33 cellular contexts compared by ENCODE assay signal in genomic region chr4:180726611-180727010, GRCh38.
"Had no signal": no experiment of that assay in that cellular context is flagged by ENCODE, and none has a peak within 500 bp of the region (broad histone marks: within the 10 kb centered on the region; RNA-seq: fewer than 3 reads in every experiment).

No MANE protein-coding gene starts in this region.

- H3K36me3 ChIP-seq: adrenal gland, ascending aorta, brain microvascular endothelial cell, breast epithelium, cardiac muscle cell had no signal

- FAIRE-seq: astrocyte, bronchial epithelial cell had no signal

- H3K4me1 ChIP-seq: adrenal gland, ascending aorta, body of pancreas, breast epithelium had no signal

- ATAC-seq: activated naive CD4-positive, alpha-beta T cell treated with anti-CD3 and anti-CD28 coated beads, Interleukin-2, amount 50 U/mL, for 72 hours; activated naive CD8-positive, alpha-beta T cell treated with anti-CD3 and anti-CD28 coated beads, Interleukin-2, amount 50 U/mL, for 24 hours; activated T-cell treated with anti-CD3 and anti-CD28 coated beads, Interleukin-2, amount 50 U/mL, for 4 hours; activated T-cell treated with anti-CD3 and anti-CD28 coated beads, Interleukin-2, amount 50 U/mL, for 72 hours; activated T-helper 17 cell treated with anti-CD3 and anti-CD28 coated beads, Interleukin-2, amount 50 U/mL, for 72 hours; body of pancreas had no signal

- H3K9me3 ChIP-seq: body of pancreas, breast epithelium had no signal

- H3K4me3 ChIP-seq: adrenal gland, ascending aorta, body of pancreas, breast epithelium, cardiac muscle cell had no signal

- H3K27me3 ChIP-seq: adrenal gland, ascending aorta, body of pancreas, brain microvascular endothelial cell, breast epithelium, cardiac muscle cell had no signal

- DNase-seq: activated effector memory CD4-positive, alpha-beta T cell treated with anti-CD3 and anti-CD28 coated beads, Interleukin-2, amount 50 U/mL, for 16 hours; activated effector memory CD4-positive, alpha-beta T cell treated with Interleukin-2 at 50 U/mL for 16 hours; activated gamma-delta T cell; activated gamma-delta T cell treated with Interleukin-2 at 50 U/mL for 16 hours; activated naive CD4-positive, alpha-beta T cell; activated naive CD4-positive, alpha-beta T cell treated with anti-CD3 and anti-CD28 coated beads for 36 hours; activated naive CD4-positive, alpha-beta T cell treated with anti-CD3 and anti-CD28 coated beads, Interleukin-2, amount 10 ng/mL, durations not matched to agents 7 days and 5 days; activated naive CD4-positive, alpha-beta T cell treated with anti-CD3 and anti-CD28 coated beads, Interleukin-2, amount 50 U/mL, for 16 hours; activated naive CD4-positive, alpha-beta T cell treated with Interleukin-2 at 50 U/mL for 16 hours; activated naive CD8-positive, alpha-beta T cell treated with anti-CD3 and anti-CD28 coated beads for 36 hours; activated naive CD8-positive, alpha-beta T cell treated with anti-CD3 and anti-CD28 coated beads, Interleukin-2, amount 10 ng/mL, durations not matched to agents 7 days and 5 days; activated naive CD8-positive, alpha-beta T cell treated with anti-CD3 and anti-CD28 coated beads, Interleukin-2, amount 50 U/mL, for 24 hours; activated T-cell treated with anti-CD3 and anti-CD28 coated beads, Interleukin-2, amount 50 U/mL, for 24 hours; activated T-cell treated with anti-CD3 and anti-CD28 coated beads, Interleukin-2, amount 50 U/mL, for 4 hours; activated T-cell treated with anti-CD3 and anti-CD28 coated beads, Interleukin-2, amount 50 U/mL, for 48 hours; activated T-cell treated with anti-CD3 and anti-CD28 coated beads, Interleukin-2, amount 50 U/mL, for 72 hours; adrenal gland; amniotic stem cell; amygdala; anterior cingulate cortex; aorta; body of pancreas; brain microvascular endothelial cell; caudate nucleus; central memory CD4-positive, alpha-beta T cell; cerebellar nuclear complex had no signal

- H3K27ac ChIP-seq: adrenal gland, ascending aorta, body of pancreas, brain microvascular endothelial cell, breast epithelium, cardiac muscle cell had no signal
